Comparison of ENCODE assay signal across 32 cellular contexts in the genomic region with DNA sequence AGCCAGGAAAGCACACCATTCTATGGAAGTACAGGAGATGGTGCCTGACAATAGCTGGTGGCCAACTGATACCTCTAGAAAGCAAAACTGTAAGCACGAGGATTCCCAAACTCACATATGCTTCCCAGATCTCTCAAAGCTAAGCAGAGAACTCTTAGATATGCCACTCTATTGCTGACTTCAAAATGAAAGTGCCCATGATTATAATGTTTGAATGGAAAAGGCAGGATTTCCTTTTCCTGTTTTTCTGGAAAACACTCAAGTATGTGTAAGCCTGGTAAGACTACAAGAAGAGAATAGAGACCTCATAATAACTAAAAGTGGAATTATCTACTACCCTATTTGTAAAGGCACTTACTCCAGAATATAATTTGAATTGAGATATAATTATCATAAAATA. TPM values are rescaled to one million over a fixed set of nuclear protein-coding genes. Genes with fewer than 3 reads are reported as not detected.
"Had no signal": no experiment of that assay in that cellular context is flagged by ENCODE, and none has a peak within 500 bp of the region (broad histone marks: within the 10 kb centered on the region; RNA-seq: fewer than 3 reads in every experiment).

No MANE protein-coding gene starts in this region.

- H3K27ac ChIP-seq: dorsolateral prefrontal cortex, pancreas, upper lobe of right lung, VCaP had no signal

- H3K4me1 ChIP-seq: left lung, pancreas, upper lobe of right lung had no signal

- H3K4me3 Mint-ChIP-seq: activated T-cell treated with anti-CD3 and anti-CD28 coated beads, Interleukin-2, amount 50 U/mL, for 72 hours; central memory CD8-positive, alpha-beta T cell; memory B cell; naive thymus-derived CD8-positive, alpha-beta T cell; neural crest cell; stimulated activated naive CD8-positive, alpha-beta T cell treated with anti-CD3 and anti-CD28 coated beads, Interleukin-15, Interleukin-2, amounts not matched to agents 100 ng/mL and 50 ng/mL, for 24 hours; T-helper 1 cell treated with Interleukin-12 subunit alpha and Interleukin-12 subunit beta and Interleukin-4 antibody, amounts not matched to agents 30 μg/mL and 1 μg/mL, for 36 hours had no signal

- H3K36me3 Mint-ChIP-seq: activated naive CD4-positive, alpha-beta T cell treated with anti-CD3 and anti-CD28 coated beads, Interleukin-2, amount 50 U/mL, for 72 hours; memory B cell; naive thymus-derived CD8-positive, alpha-beta T cell had no signal

- ATAC-seq: activated naive CD4-positive, alpha-beta T cell treated with anti-CD3 and anti-CD28 coated beads, Interleukin-2, amount 50 U/mL, for 72 hours; activated T-cell treated with anti-CD3 and anti-CD28 coated beads, Interleukin-2, amount 50 U/mL, for 72 hours; left lung; naive thymus-derived CD8-positive, alpha-beta T cell; pancreas; upper lobe of right lung had no signal

- H3K27ac Mint-ChIP-seq: activated naive CD4-positive, alpha-beta T cell treated with anti-CD3 and anti-CD28 coated beads, Interleukin-2, amount 50 U/mL, for 72 hours; activated T-cell treated with anti-CD3 and anti-CD28 coated beads, Interleukin-2, amount 50 U/mL, for 72 hours; memory B cell; naive thymus-derived CD8-positive, alpha-beta T cell; stimulated activated naive CD8-positive, alpha-beta T cell treated with anti-CD3 and anti-CD28 coated beads, Interleukin-15, Interleukin-2, amounts not matched to agents 100 ng/mL and 50 ng/mL, for 24 hours; T-helper 1 cell treated with Interleukin-12 subunit alpha and Interleukin-12 subunit beta and Interleukin-4 antibody, amounts not matched to agents 30 μg/mL and 1 μg/mL, for 36 hours had no signal

- H3K9me3 Mint-ChIP-seq: activated naive CD4-positive, alpha-beta T cell treated with anti-CD3 and anti-CD28 coated beads, Interleukin-2, amount 50 U/mL, for 72 hours; central memory CD8-positive, alpha-beta T cell; memory B cell; naive thymus-derived CD8-positive, alpha-beta T cell; neural crest cell; stimulated activated naive CD8-positive, alpha-beta T cell treated with anti-CD3 and anti-CD28 coated beads, Interleukin-15, Interleukin-2, amounts not matched to agents 100 ng/mL and 50 ng/mL, for 24 hours; T-helper 1 cell treated with Interleukin-12 subunit alpha and Interleukin-12 subunit beta and Interleukin-4 antibody, amounts not matched to agents 30 μg/mL and 1 μg/mL, for 36 hours had no signal

- H3K27me3 ChIP-seq: dorsolateral prefrontal cortex, heart right ventricle, left lung, pancreas, upper lobe of right lung had no signal

- H3K9me3 ChIP-seq: heart right ventricle, left lung, pancreas, upper lobe of right lung had no signal

- H3K4me1 Mint-ChIP-seq: central memory CD8-positive, alpha-beta T cell; memory B cell; naive thymus-derived CD8-positive, alpha-beta T cell; neural crest cell had no signal

- FAIRE-seq: bronchial epithelial cell, pancreas, TTC549 had no signal

- H3K4me3 ChIP-seq: dorsolateral prefrontal cortex, heart right ventricle, left lung, pancreas, upper lobe of right lung had no signal

- DNase-seq: activated CD4-positive, alpha-beta T cell treated with anti-CD3 and anti-CD28 coated beads for 4 hours; activated CD4-positive, alpha-beta T cell treated with anti-CD3 and anti-CD28 coated beads, Interleukin-2, amount 50 U/mL, for 4 hours; activated naive CD4-positive, alpha-beta T cell; activated T-cell treated with anti-CD3 and anti-CD28 coated beads for 4 hours; activated T-cell treated with anti-CD3 and anti-CD28 coated beads, Interleukin-2, amount 50 U/mL, for 72 hours; anterior cingulate cortex; dorsolateral prefrontal cortex; effector memory CD4-positive, alpha-beta T cell; foreskin melanocyte; heart right ventricle; left lung; midbrain; naive thymus-derived CD8-positive, alpha-beta T cell; nucleus accumbens; pancreas; right cardiac atrium; stimulated activated CD4-positive, alpha-beta T cell treated with anti-CD3 and anti-CD28 coated beads, Interleukin-12 subunit alpha, Interleukin-12 subunit beta, amount 100 ng/mL, for 4 hours; stimulated activated CD4-positive, alpha-beta T cell treated with anti-CD3 and anti-CD28 coated beads, Interleukin-4, amount 100 ng/mL, for 1 hour; substantia nigra; SW 1271; T-helper 9 cell; upper lobe of right lung had no signal

- H3K36me3 ChIP-seq: heart right ventricle, left lung, pancreas, upper lobe of right lung had no signal

RNA-seq across cellular contexts. Expression of a gene that starts 2.6 kb away (rescaled TPM):
- total RNA-seq: activated naive CD4-positive, alpha-beta T cell treated with anti-CD3 and anti-CD28 coated beads, Interleukin-2, amount 50 U/mL, for 72 hours; activated T-cell treated with anti-CD3 and anti-CD28 coated beads, Interleukin-2, amount 50 U/mL, for 72 hours; glomerular endothelial cell; left lung; naive thymus-derived CD8-positive, alpha-beta T cell; neural crest cell; pancreas; right cardiac atrium; upper lobe of right lung had no signal
